Comparison of ENCODE assay signal across 2 cellular contexts in the genomic region with DNA sequence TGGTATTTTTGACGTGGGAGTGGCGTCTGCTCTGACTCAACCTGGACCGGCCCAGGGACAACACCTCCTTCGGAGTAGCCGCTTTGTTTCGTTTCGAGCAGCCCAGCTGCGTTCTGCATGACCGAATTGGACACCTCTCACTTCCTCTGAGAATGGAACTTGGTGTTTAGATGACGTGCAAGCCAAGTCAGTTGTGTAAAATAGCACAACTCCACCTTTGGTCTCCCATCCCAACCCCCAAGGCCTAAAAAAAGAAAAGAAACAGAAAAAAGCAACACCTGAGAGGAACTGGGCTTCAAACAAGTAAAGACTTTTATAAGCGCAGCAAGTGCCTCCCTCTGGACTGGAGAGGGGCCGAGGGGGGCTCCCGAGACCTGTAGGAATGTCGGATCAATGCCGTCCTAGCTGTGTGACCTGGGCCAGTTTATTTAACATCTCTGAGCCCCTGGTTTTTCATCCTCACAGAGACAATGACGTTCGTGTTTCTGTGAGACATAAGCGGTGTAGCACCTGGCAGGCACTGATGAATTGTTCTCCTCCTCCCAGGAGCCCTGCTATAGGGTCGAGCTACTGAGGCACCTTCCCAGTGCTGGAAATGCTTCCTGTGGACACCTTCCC.
TF ChIP-seq lines count a peak whose summit lies in the region.

No MANE protein-coding gene starts in this region.

TF ChIP-seq in Ishikawa, 13 proteins besides CTCF, POLR2A, EP300 and RAD21 (continued from another document):
- TF ChIP-seq, protein P1, sequence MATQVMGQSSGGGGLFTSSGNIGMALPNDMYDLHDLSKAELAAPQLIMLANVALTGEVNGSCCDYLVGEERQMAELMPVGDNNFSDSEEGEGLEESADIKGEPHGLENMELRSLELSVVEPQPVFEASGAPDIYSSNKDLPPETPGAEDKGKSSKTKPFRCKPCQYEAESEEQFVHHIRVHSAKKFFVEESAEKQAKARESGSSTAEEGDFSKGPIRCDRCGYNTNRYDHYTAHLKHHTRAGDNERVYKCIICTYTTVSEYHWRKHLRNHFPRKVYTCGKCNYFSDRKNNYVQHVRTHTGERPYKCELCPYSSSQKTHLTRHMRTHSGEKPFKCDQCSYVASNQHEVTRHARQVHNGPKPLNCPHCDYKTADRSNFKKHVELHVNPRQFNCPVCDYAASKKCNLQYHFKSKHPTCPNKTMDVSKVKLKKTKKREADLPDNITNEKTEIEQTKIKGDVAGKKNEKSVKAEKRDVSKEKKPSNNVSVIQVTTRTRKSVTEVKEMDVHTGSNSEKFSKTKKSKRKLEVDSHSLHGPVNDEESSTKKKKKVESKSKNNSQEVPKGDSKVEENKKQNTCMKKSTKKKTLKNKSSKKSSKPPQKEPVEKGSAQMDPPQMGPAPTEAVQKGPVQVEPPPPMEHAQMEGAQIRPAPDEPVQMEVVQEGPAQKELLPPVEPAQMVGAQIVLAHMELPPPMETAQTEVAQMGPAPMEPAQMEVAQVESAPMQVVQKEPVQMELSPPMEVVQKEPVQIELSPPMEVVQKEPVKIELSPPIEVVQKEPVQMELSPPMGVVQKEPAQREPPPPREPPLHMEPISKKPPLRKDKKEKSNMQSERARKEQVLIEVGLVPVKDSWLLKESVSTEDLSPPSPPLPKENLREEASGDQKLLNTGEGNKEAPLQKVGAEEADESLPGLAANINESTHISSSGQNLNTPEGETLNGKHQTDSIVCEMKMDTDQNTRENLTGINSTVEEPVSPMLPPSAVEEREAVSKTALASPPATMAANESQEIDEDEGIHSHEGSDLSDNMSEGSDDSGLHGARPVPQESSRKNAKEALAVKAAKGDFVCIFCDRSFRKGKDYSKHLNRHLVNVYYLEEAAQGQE (IDR thresholded peaks at IDR 0.05; ENCODE audit: low read depth), result no peak
- TF ChIP-seq FOXM1 (IDR thresholded peaks at IDR 0.05; ENCODE audit: borderline replicate concordance, low read depth), result peak; percentile 94
- TF ChIP-seq MAX (IDR thresholded peaks at IDR 0.05), result peak; percentile 87
- peak; percentile 87 for TF ChIP-seq CREB1 (IDR thresholded peaks at IDR 0.05; ENCODE audit: low read depth)

TF ChIP-seq in WTC11, 78 proteins besides CTCF, POLR2A, EP300 and RAD21 (continued from another document):
- TF ChIP-seq, protein P2, sequence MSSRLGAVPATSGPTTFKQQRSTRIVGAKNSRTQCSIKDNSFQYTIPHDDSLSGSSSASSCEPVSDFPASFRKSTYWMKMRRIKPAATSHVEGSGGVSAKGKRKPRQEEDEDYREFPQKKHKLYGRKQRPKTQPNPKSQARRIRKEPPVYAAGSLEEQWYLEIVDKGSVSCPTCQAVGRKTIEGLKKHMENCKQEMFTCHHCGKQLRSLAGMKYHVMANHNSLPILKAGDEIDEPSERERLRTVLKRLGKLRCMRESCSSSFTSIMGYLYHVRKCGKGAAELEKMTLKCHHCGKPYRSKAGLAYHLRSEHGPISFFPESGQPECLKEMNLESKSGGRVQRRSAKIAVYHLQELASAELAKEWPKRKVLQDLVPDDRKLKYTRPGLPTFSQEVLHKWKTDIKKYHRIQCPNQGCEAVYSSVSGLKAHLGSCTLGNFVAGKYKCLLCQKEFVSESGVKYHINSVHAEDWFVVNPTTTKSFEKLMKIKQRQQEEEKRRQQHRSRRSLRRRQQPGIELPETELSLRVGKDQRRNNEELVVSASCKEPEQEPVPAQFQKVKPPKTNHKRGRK (CRISPR knock-in tag; IDR thresholded peaks at IDR 0.05; ENCODE audit: borderline replicate concordance), result no peak
- no peak for TF ChIP-seq SMAD3 (CRISPR knock-in tag; IDR thresholded peaks at IDR 0.05; ENCODE audit: borderline replicate concordance)
